In genomic region chr5:163727028-163727427, GRCh38 we compare ENCODE assay signal across 12 cellular contexts.
DNase-seq lines count a peak whose midpoint lies in the region; ATAC-seq, FAIRE-seq and TF ChIP-seq lines count a peak whose summit lies in the region.
"Had no signal": no experiment of that assay in that cellular context is flagged by ENCODE, and none has a peak within 500 bp of the region (broad histone marks: within the 10 kb centered on the region; RNA-seq: fewer than 3 reads in every experiment).

No MANE protein-coding gene starts in this region.

- no TSS peak for BruUV-seq in GM12878 (replicated peaks; lab: Mats Ljungman, UMichigan)

- no peak for TF ChIP-seq EP300 in GM12878 (IDR thresholded peaks at IDR 0.05; ENCODE audit: borderline replicate concordance in 1 of 2, control insufficient read depth in 1 of 2, low read depth in 2 of 2, low read length in 2 of 2)

- ATAC-seq in GM21723 (IDR thresholded peaks at IDR 0.05; ENCODE audit: unreplicated experiment), result peak; percentile 79
- ATAC-seq in HG03432 (IDR thresholded peaks at IDR 0.05; ENCODE audit: unreplicated experiment), result peak; percentile 91
- ATAC-seq in GM12878, result peak; percentile 84
- ATAC-seq: activated naive CD4-positive, alpha-beta T cell treated with anti-CD3 and anti-CD28 coated beads, Interleukin-2, amount 50 U/mL, for 72 hours; left cardiac atrium had no signal

- H3K4me1 ChIP-seq in GM12878 (ENCODE audit: control insufficient read depth, insufficient read depth, low read length) (no peaks in the 10 kb centered on the region), esophagus squamous epithelium (no peaks in the 10 kb centered on the region)

- DNase-seq in GM18507 (ENCODE audit: extremely low spot score, insufficient read length, low read depth) (no peak), GM12878 (ENCODE audit: low read depth, low spot score) (peak; percentile 20), GM12892 (ENCODE audit: insufficient read length) (no peak), esophagus squamous epithelium (lab: John Stamatoyannopoulos, UW) (no peak), NCI-H2196 (lab: John Stamatoyannopoulos, UW; ENCODE audit: unreplicated experiment) (no peak), OCI-M2 (lab: John Stamatoyannopoulos, UW; ENCODE audit: unreplicated experiment) (no peak)
- DNase-seq: left cardiac atrium, NCI-H1694 treated with DMSO at 0.1 percent for 48 hours had no signal

- H3K9me3 ChIP-seq in GM12878 (replicated peaks; ENCODE audit: control insufficient read depth, insufficient read depth, low read length) (no peaks in the 10 kb centered on the region), esophagus squamous epithelium (no peaks in the 10 kb centered on the region)

- H3K4me2 ChIP-seq in GM12878 (ENCODE audit: control insufficient read depth, insufficient read depth), result 0 out of 2 replicates have a peak overlapping the region, but pooled peaks have one; percentile 4

- FAIRE-seq in GM18507 (lab: Jason Lieb, UNC) (peak; percentile 55), GM12878 (lab: Jason Lieb, UNC) (no peak), GM12892 (lab: Jason Lieb, UNC) (no peak)

- SMC1A ChIA-PET in GM12878 (lab: Charles Lee; ENCODE audit: uncharacterized antibody, unreplicated experiment), result interaction anchor here (2.9 kb wide), 1 partner anchor 30 kb away, joined by 8 read pairs; no protein-coding TSS in a partner anchor

- TF ChIP-seq POLR2A in GM12878 (IDR thresholded peaks at IDR 0.05; ENCODE audit: low read depth, low read length) (no peak), GM12892 (IDR thresholded peaks at IDR 0.05; ENCODE audit: low read depth, low read length) (no peak), esophagus squamous epithelium (IDR thresholded peaks at IDR 0.05) (no peak)

- H2AFZ ChIP-seq in GM12878 (ENCODE audit: control insufficient read depth, low read depth, low read length), result peak overlapping the region; percentile 58

- POLR2A ChIA-PET in GM12878 (lab: Charles Lee), result no interaction called here

- H3K27me3 ChIP-seq in GM12878 (replicated peaks in 1 of 2; ENCODE audit: control insufficient read depth in 2 of 2, insufficient read depth in 2 of 2, low read length in 1 of 2), result no peaks in the 10 kb centered on the region
- H3K27me3 ChIP-seq in esophagus squamous epithelium, result no peaks in the 10 kb centered on the region

- no peak overlapping the region for H3K4me3 ChIP-seq in GM12878
- H3K4me3 ChIP-seq in esophagus squamous epithelium, result no peak overlapping the region

- no peak overlapping the region for H3K9ac ChIP-seq in GM12878 (ENCODE audit: control insufficient read depth, insufficient read depth, low read length)

- H3K79me2 ChIP-seq in GM12878 (ENCODE audit: control insufficient read depth, insufficient read depth, low read length), result no peaks in the 10 kb centered on the region

- no peak for TF ChIP-seq RAD21 in GM12878 (IDR thresholded peaks at IDR 0.05; ENCODE audit: insufficient read depth, low read depth, low read length)

- CTCF ChIA-PET in GM12878 (lab: Yijun Ruan, JAX), result no interaction called here

- H3K27ac ChIP-seq in GM12878 (ENCODE audit: control insufficient read depth, insufficient read depth) (no peak overlapping the region), esophagus squamous epithelium (no peak overlapping the region)
- H3K27ac ChIP-seq: C4-2B had no signal

- H4K20me1 ChIP-seq in GM12878 (ENCODE audit: control insufficient read depth, insufficient read depth), result no peaks in the 10 kb centered on the region

- RAD21 ChIA-PET in GM12878 (lab: Charles Lee; ENCODE audit: unreplicated experiment), result no interaction called here

- intact Hi-C loops in GM12878 (cut with micrococcal nuclease; ENCODE audit: unreplicated experiment) (no loop called here), esophagus squamous epithelium (cut with DNase I) (no loop called here)

- H3K36me3 ChIP-seq in GM12878 (ENCODE audit: control insufficient read depth in 2 of 2, insufficient read depth in 2 of 2, low read length in 1 of 2), result no peaks in the 10 kb centered on the region
- no peaks in the 10 kb centered on the region for H3K36me3 ChIP-seq in esophagus squamous epithelium

- TF ChIP-seq CTCF in GM12878 (IDR thresholded peaks at IDR 0.05 in 2 of 3, conservative IDR thresholded peaks at IDR 0.05 in 1 of 3; ENCODE audit: control insufficient read depth in 2 of 3, extremely low read depth in 1 of 3, insufficient read depth in 1 of 3, low read depth in 3 of 3, low read length in 3 of 3) (no peak), esophagus squamous epithelium (IDR thresholded peaks at IDR 0.05) (no peak)

- in situ Hi-C loops in GM12878 (cut with MboI), result no loop called here

- 0% methylated on average over 4 of the region's 4 CpGs for WGBS in GM12878 (ENCODE audit: insufficient coverage, insufficient replicate concordance, low lambda C conversion rate, missing lambda C conversion rate)
- WGBS in esophagus squamous epithelium, 2 donors, result 65 to 69% methylated on average over 4 of the region's 4 CpGs

TF ChIP-seq in GM12878, 131 proteins besides CTCF, POLR2A, EP300 and RAD21:
- TF ChIP-seq NFIC (IDR thresholded peaks at IDR 0.05; ENCODE audit: low read depth, low read length) (no peak), SPI1 (IDR thresholded peaks at IDR 0.05; ENCODE audit: borderline replicate concordance, insufficient read depth, low read depth, low read length) (peak; percentile 44; the same call in 1 of the 2 replicates), RAD51 (IDR thresholded peaks at IDR 0.05) (0 out of 2 replicates have a peak, but pooled peaks have one; percentile 30)
